In genomic region chr1:58754056-58754613, GRCh38 we compare ENCODE assay signal across 13 cellular contexts. TPM values are rescaled to one million over a fixed set of nuclear protein-coding genes. Genes with fewer than 3 reads are reported as not detected.
DNase-seq lines count a peak whose midpoint lies in the region; ATAC-seq, FAIRE-seq and TF ChIP-seq lines count a peak whose summit lies in the region.
"Had no signal": no experiment of that assay in that cellular context is flagged by ENCODE, and none has a peak within 500 bp of the region (broad histone marks: within the 10 kb centered on the region; RNA-seq: fewer than 3 reads in every experiment).

No MANE protein-coding gene starts in this region.

- intact Hi-C loops in left lung (cut with DNase I), result loop anchor here in 1 of 2 donors (10.0 kb wide), 1 partner anchor 951 kb away; no protein-coding TSS in a partner anchor

- DNase-seq in A549 (ENCODE audit: low read depth in 1 of 2, low spot score in 1 of 2), result no peak
- DNase-seq in GM23248, result peak; percentile 68
- DNase-seq in activated CD8-positive, alpha-beta T cell treated with anti-CD3 and anti-CD28 coated beads, Interleukin-2, amount 10 ng/mL, durations not matched to agents 7 days and 5 days, result no peak
- DNase-seq in immature natural killer cell, result no peak
- DNase-seq in GF-D8 (lab: John Stamatoyannopoulos, UW), result no peak
- no peak for DNase-seq in left lung
- DNase-seq: activated naive CD4-positive, alpha-beta T cell treated with anti-CD3 and anti-CD28 coated beads, Interleukin-2, amount 50 U/mL, for 16 hours; heart right ventricle; NCI-H1105 treated with DMSO at 0.1 percent for 48 hours; NCI-H524; occipital lobe had no signal

- H3K27me3 ChIP-seq in GM23248 (replicated peaks; ENCODE audit: insufficient read depth) (no peaks in the 10 kb centered on the region), left lung (no peaks in the 10 kb centered on the region)
- H3K27me3 ChIP-seq: heart right ventricle had no signal

- 0 out of 2 replicates have a peak overlapping the region, but pooled peaks have one; percentile 4 for H3K9ac ChIP-seq in GM23248

- H3K4me2 ChIP-seq in A549, result peak overlapping the region; percentile 14; the same call in 1 of the 3 replicates
- H3K4me2 ChIP-seq in GM23248 (ENCODE audit: unreplicated experiment), result peak overlapping the region; percentile 28

- FAIRE-seq in A549 (lab: Jason Lieb, UNC), result no peak

- TF ChIP-seq EP300 in A549 (IDR thresholded peaks at IDR 0.05), result no peak

- no peaks in the 10 kb centered on the region for H3K9me2 ChIP-seq in GM23248 (ENCODE audit: insufficient read depth)

- peak overlapping the region; percentile 90 for H3K27ac Mint-ChIP-seq in activated CD8-positive, alpha-beta T cell treated with anti-CD3 and anti-CD28 coated beads, Interleukin-2, amount 10 ng/mL, durations not matched to agents 7 days and 5 days
- peak overlapping the region; percentile 89 to 96 (median 94) for H3K27ac Mint-ChIP-seq in immature natural killer cell

- H3K4me1 ChIP-seq in A549 (peaks cover 28% of the 10 kb centered on the region), GM23248 (ENCODE audit: insufficient read depth) (peaks cover 46% of the 10 kb centered on the region), left lung (peaks cover 7 to 32% of the 10 kb centered on the region in 2 donors)

- TF ChIP-seq CTCF in A549 (IDR thresholded peaks at IDR 0.05) (no peak), left lung (IDR thresholded peaks at IDR 0.05) (no peak)

- H3K9me3 ChIP-seq in A549 (0 out of 3 replicates have a peak, but pooled peaks cover 4% of the 10 kb centered on the region), GM23248 (ENCODE audit: low read depth) (no peaks in the 10 kb centered on the region), left lung (no peaks in the 10 kb centered on the region)
- H3K9me3 ChIP-seq: heart right ventricle had no signal

- peaks cover 56% of the 10 kb centered on the region for H3F3A ChIP-seq in GM23248 (ENCODE audit: insufficient read depth)

- ATAC-seq in A549 (no peak), left lung (no peak), GM18498 (IDR thresholded peaks at IDR 0.05; ENCODE audit: unreplicated experiment) (no peak), HG02981 (IDR thresholded peaks at IDR 0.05; ENCODE audit: unreplicated experiment) (no peak)
- no peak for ATAC-seq in activated CD8-positive, alpha-beta T cell treated with anti-CD3 and anti-CD28 coated beads, Interleukin-2, amount 10 ng/mL, durations not matched to agents 7 days and 5 days

- H3K27me3 Mint-ChIP-seq in activated CD8-positive, alpha-beta T cell treated with anti-CD3 and anti-CD28 coated beads, Interleukin-2, amount 10 ng/mL, durations not matched to agents 7 days and 5 days (ENCODE audit: low read depth), result no peaks in the 10 kb centered on the region
- peaks cover 2 to 11% (median 5%) of the 10 kb centered on the region in 3 donors for H3K27me3 Mint-ChIP-seq in immature natural killer cell (ENCODE audit: low read depth in 3 of 3)

- no peak overlapping the region for H2AFZ ChIP-seq in GM23248

- no peaks in the 10 kb centered on the region for H4K20me1 ChIP-seq in GM23248 (ENCODE audit: insufficient read depth)

- no peak overlapping the region for H3K4me3 Mint-ChIP-seq in activated CD8-positive, alpha-beta T cell treated with anti-CD3 and anti-CD28 coated beads, Interleukin-2, amount 10 ng/mL, durations not matched to agents 7 days and 5 days
- H3K4me3 Mint-ChIP-seq in immature natural killer cell, result peak overlapping the region; percentile 77 to 92 (median 84)

- CTCF ChIA-PET in A549 (lab: Yijun Ruan, JAX), result interaction anchor here (0.7 to 0.9 kb wide), 2 partner anchors 9 to 946 kb away, joined by 3 read pairs; no protein-coding TSS in a partner anchor
- CTCF ChIA-PET in activated CD8-positive, alpha-beta T cell treated with anti-CD3 and anti-CD28 coated beads, Interleukin-2, amount 10 ng/mL, durations not matched to agents 7 days and 5 days (lab: Charles Lee), result interaction anchor here (0.9 to 6.6 kb wide), 6 partner anchors 13 to 945 kb away, joined by 3 to 32 read pairs (median 8); no protein-coding TSS in a partner anchor

- no peak for TF ChIP-seq RAD21 in A549 (conservative IDR thresholded peaks at IDR 0.05 in 1 of 2, IDR thresholded peaks at IDR 0.05 in 1 of 2)

- TF ChIP-seq POLR2A in A549 (IDR thresholded peaks at IDR 0.05; ENCODE audit: low read length), result no peak

- H3K4me1 Mint-ChIP-seq in activated CD8-positive, alpha-beta T cell treated with anti-CD3 and anti-CD28 coated beads, Interleukin-2, amount 10 ng/mL, durations not matched to agents 7 days and 5 days (ENCODE audit: low read depth), result peaks cover 56% of the 10 kb centered on the region
- H3K4me1 Mint-ChIP-seq in immature natural killer cell, result peaks cover 99 to 100% of the 10 kb centered on the region in 2 donors

- H3K27ac ChIP-seq in A549, result peak overlapping the region; percentile 56 to 84; a peak in 4 of 6 replicates
- peak overlapping the region; percentile 83 for H3K27ac ChIP-seq in GM23248
- peak overlapping the region in 1 of 2 donors; percentile 70 for H3K27ac ChIP-seq in left lung

- H3K36me3 Mint-ChIP-seq in activated CD8-positive, alpha-beta T cell treated with anti-CD3 and anti-CD28 coated beads, Interleukin-2, amount 10 ng/mL, durations not matched to agents 7 days and 5 days (ENCODE audit: low read depth), result peaks cover 8% of the 10 kb centered on the region
- H3K36me3 Mint-ChIP-seq in immature natural killer cell, result no peaks in the 10 kb centered on the region

- WGBS in A549 (ENCODE audit: missing lambda C conversion rate), result 90% methylated on average over 3 of the region's 3 CpGs
- 70 to 86% methylated on average over 3 of the region's 3 CpGs for WGBS in GM23248 (ENCODE audit: low coverage in 1 of 2, low lambda C conversion rate in 2 of 2, missing lambda C conversion rate in 2 of 2), 2 experiments

- POLR2A ChIA-PET in A549 (lab: Yijun Ruan, JAX), result no interaction called here
- POLR2A ChIA-PET in activated CD8-positive, alpha-beta T cell treated with anti-CD3 and anti-CD28 coated beads, Interleukin-2, amount 10 ng/mL, durations not matched to agents 7 days and 5 days (lab: Charles Lee), result interaction anchor here (1.1 to 3.8 kb wide), 2 partner anchors 29 to 62 kb away, joined by 3 to 26 read pairs; partner anchors contain the start of gene JUN

- in situ Hi-C loops in GM23248 (cut with MboI), result no loop called here

- H3K79me2 ChIP-seq in GM23248 (ENCODE audit: insufficient read depth), result no peaks in the 10 kb centered on the region

- H3K4me3 ChIP-seq in A549, result no peak overlapping the region
- H3K4me3 ChIP-seq in GM23248, result no peak overlapping the region
- no peak overlapping the region for H3K4me3 ChIP-seq in left lung
- H3K4me3 ChIP-seq: heart right ventricle had no signal

- no peaks in the 10 kb centered on the region for H3K36me3 ChIP-seq in GM23248 (ENCODE audit: low read depth)
- no peaks in the 10 kb centered on the region for H3K36me3 ChIP-seq in left lung
- H3K36me3 ChIP-seq: heart right ventricle had no signal

- H3K9me3 Mint-ChIP-seq in activated CD8-positive, alpha-beta T cell treated with anti-CD3 and anti-CD28 coated beads, Interleukin-2, amount 10 ng/mL, durations not matched to agents 7 days and 5 days (ENCODE audit: insufficient read depth), result no peaks in the 10 kb centered on the region
- no peaks in the 10 kb centered on the region for H3K9me3 Mint-ChIP-seq in immature natural killer cell

TF ChIP-seq in A549, 52 proteins besides CTCF, POLR2A, EP300 and RAD21:
- TF ChIP-seq RNF2 (IDR thresholded peaks at IDR 0.05; ENCODE audit: borderline replicate concordance, low read depth) (no peak), FOSL2 (IDR thresholded peaks at IDR 0.05) (no peak), FOSL2 (CRISPR knock-in tag; IDR thresholded peaks at IDR 0.05) (peak; percentile 40), MAFK (IDR thresholded peaks at IDR 0.05; ENCODE audit: partially characterized antibody) (peak; percentile 57), NFE2L2 (conservative IDR thresholded peaks at IDR 0.05; ENCODE audit: low read length) (peak; percentile 72), SREBF2 (IDR thresholded peaks at IDR 0.05) (no peak)

RNA-seq across cellular contexts. Expression of gene JUN, which starts 29.7 kb away (rescaled TPM):
- polyA plus RNA-seq in A549 (2011; rRNA removed) (32.6 and 59.8 TPM in 2 replicates), A549 (2017; fragmentation: RNase III; extraction: RNeasy Plus Mini Kit Qiagen cat#74134 plus additional on column Dnase treatment) (23.3 to 27.4 TPM (median 23.3 TPM) in 3 replicates), GM23248 (2016; fragmentation: Nextera tagmentation; extraction: Ambion mirVana) (43.4 and 45.3 TPM in 2 replicates), immature natural killer cell (10 to 100 TPM; 18.7 to 58.4 (median 18.9) TPM)
- 60.3 and 71.5 TPM in 2 replicates for polyA plus RNA-seq in A549 (2012; cell fraction: cytosol; rRNA removed)
- 96.1 and 156 TPM in 2 replicates for polyA plus RNA-seq in A549 (2012; cell fraction: nucleus; rRNA removed)
- polyA minus RNA-seq in A549 (2011; rRNA and poly(A)+ RNA removed), result 47.1 and 53.4 TPM in 2 replicates
- 107 and 112 TPM in 2 replicates for total RNA-seq in GM23248 (2014; rRNA removed; shearing (Covaris generic))
- total RNA-seq in activated CD8-positive, alpha-beta T cell treated with anti-CD3 and anti-CD28 coated beads, Interleukin-2, amount 10 ng/mL, durations not matched to agents 7 days and 5 days, result 100 to 1,000 TPM; 107 to 110 TPM
- 100 to 1,000 TPM; 102 to 135 TPM for total RNA-seq in left lung

RNA-seq across cellular contexts. Expression of gene MYSM1, which starts 54.3 kb away (rescaled TPM):
- polyA plus RNA-seq in A549 (2011; rRNA removed), result 14.4 and 20.2 TPM in 2 replicates
- polyA plus RNA-seq in A549 (2012; cell fraction: cytosol; rRNA removed), result 2.5 and 2.9 TPM in 2 replicates
- polyA plus RNA-seq in A549 (2012; cell fraction: nucleus; rRNA removed), result 4.9 and 5.9 TPM in 2 replicates
- polyA plus RNA-seq in A549 (2017; fragmentation: RNase III; extraction: RNeasy Plus Mini Kit Qiagen cat#74134 plus additional on column Dnase treatment), result 9.6 to 13.0 TPM (median 10.1 TPM) in 3 replicates
- 10.4 and 10.6 TPM in 2 replicates for polyA minus RNA-seq in A549 (2011; rRNA and poly(A)+ RNA removed)
- 16.4 and 24.4 TPM in 2 replicates for total RNA-seq in GM23248 (2014; rRNA removed; shearing (Covaris generic))
- polyA plus RNA-seq in GM23248 (2016; fragmentation: Nextera tagmentation; extraction: Ambion mirVana), result 9.3 and 9.5 TPM in 2 replicates
- 10 to 100 TPM; 42.9 to 46.1 TPM for total RNA-seq in activated CD8-positive, alpha-beta T cell treated with anti-CD3 and anti-CD28 coated beads, Interleukin-2, amount 10 ng/mL, durations not matched to agents 7 days and 5 days
- polyA plus RNA-seq in immature natural killer cell, result 10 to 100 TPM; 11.3 to 17.6 (median 15.4) TPM
- 10 to 100 TPM; 25.8 to 28.1 TPM for total RNA-seq in left lung
